In genomic region chr7:1458676-1459511, GRCh38 we compare ENCODE assay signal across 8 cellular contexts. TPM values are rescaled to one million over a fixed set of nuclear protein-coding genes. Genes with fewer than 3 reads are reported as not detected.
DNase-seq lines count a peak whose midpoint lies in the region; ATAC-seq and TF ChIP-seq lines count a peak whose summit lies in the region.

TSS of gene MICALL2 (minus strand) at chr7:1459470. CDS start at chr7:1459326, 144 bp downstream.

- ATAC-seq in CD8-positive, alpha-beta T cell: peak; percentile 14
- ATAC-seq in GM19035 (IDR thresholded peaks at IDR 0.05; ENCODE audit: unreplicated experiment): peak; percentile 35
- peak; percentile 20 for ATAC-seq in HG03439 (IDR thresholded peaks at IDR 0.05; ENCODE audit: unreplicated experiment)
- peak; percentile 27 for ATAC-seq in T-helper 17 cell
- ATAC-seq in left lobe of liver: no peak
- peak; percentile 4 for ATAC-seq in stimulated activated memory B cell treated with anti-CD40 and anti-IgM and Interleukin-4, amounts not matched to agents 10 μg/mL and 1 μg/mL and 100 μg/mL, for 72 hours

- H3K4me1 ChIP-seq in CD8-positive, alpha-beta T cell (ENCODE audit: insufficient read depth, low read length): peaks cover 24% of the 10 kb centered on the region

- H3K27ac Mint-ChIP-seq in CD8-positive, alpha-beta T cell: peak within 1 kb of the TSS; percentile 4
- H3K27ac Mint-ChIP-seq in T-helper 17 cell: no peak within 1 kb of the TSS
- H3K27ac Mint-ChIP-seq in dendritic cell treated with granulocyte-macrophage colony-stimulating factor and Interleukin-4, amounts not matched to agents 40 ng/mL and 50 ng/mL, for 4 days: peak within 1 kb of the TSS; percentile 89
- H3K27ac Mint-ChIP-seq in stimulated activated memory B cell treated with anti-CD40 and anti-IgM and Interleukin-4, amounts not matched to agents 10 μg/mL and 1 μg/mL and 100 μg/mL, for 72 hours: no peak within 1 kb of the TSS

- H3K9me3 ChIP-seq in CD8-positive, alpha-beta T cell (ENCODE audit: low read length): no peaks in the 10 kb centered on the region
- H3K9me3 ChIP-seq in T-helper 17 cell (ENCODE audit: control insufficient read depth, low read length, poor library complexity, severe bottlenecking): no peaks in the 10 kb centered on the region

- no peaks in the 10 kb centered on the region for H3K27me3 ChIP-seq in CD8-positive, alpha-beta T cell (ENCODE audit: insufficient read depth, low read length)

- no peaks in the 10 kb centered on the region for H3K36me3 Mint-ChIP-seq in CD8-positive, alpha-beta T cell
- no peaks in the 10 kb centered on the region for H3K36me3 Mint-ChIP-seq in T-helper 17 cell (ENCODE audit: low read depth)
- H3K36me3 Mint-ChIP-seq in dendritic cell treated with granulocyte-macrophage colony-stimulating factor and Interleukin-4, amounts not matched to agents 40 ng/mL and 50 ng/mL, for 4 days (ENCODE audit: low read depth): peaks cover 7% of the 10 kb centered on the region
- H3K36me3 Mint-ChIP-seq in stimulated activated memory B cell treated with anti-CD40 and anti-IgM and Interleukin-4, amounts not matched to agents 10 μg/mL and 1 μg/mL and 100 μg/mL, for 72 hours: no peaks in the 10 kb centered on the region

- no peaks in the 10 kb centered on the region for H3K27me3 Mint-ChIP-seq in CD8-positive, alpha-beta T cell (ENCODE audit: low read depth)
- H3K27me3 Mint-ChIP-seq in T-helper 17 cell: no peaks in the 10 kb centered on the region
- H3K27me3 Mint-ChIP-seq in dendritic cell treated with granulocyte-macrophage colony-stimulating factor and Interleukin-4, amounts not matched to agents 40 ng/mL and 50 ng/mL, for 4 days: peaks cover 2% of the 10 kb centered on the region
- H3K27me3 Mint-ChIP-seq in stimulated activated memory B cell treated with anti-CD40 and anti-IgM and Interleukin-4, amounts not matched to agents 10 μg/mL and 1 μg/mL and 100 μg/mL, for 72 hours: peaks cover 6% of the 10 kb centered on the region

- no peaks in the 10 kb centered on the region for H3K36me3 ChIP-seq in CD8-positive, alpha-beta T cell (ENCODE audit: insufficient read depth, low read length)

- POLR2A ChIA-PET in CD8-positive, alpha-beta T cell (lab: Charles Lee): no interaction called here

- H3K9me3 Mint-ChIP-seq in CD8-positive, alpha-beta T cell: no peaks in the 10 kb centered on the region
- no peaks in the 10 kb centered on the region for H3K9me3 Mint-ChIP-seq in dendritic cell treated with granulocyte-macrophage colony-stimulating factor and Interleukin-4, amounts not matched to agents 40 ng/mL and 50 ng/mL, for 4 days
- no peaks in the 10 kb centered on the region for H3K9me3 Mint-ChIP-seq in stimulated activated memory B cell treated with anti-CD40 and anti-IgM and Interleukin-4, amounts not matched to agents 10 μg/mL and 1 μg/mL and 100 μg/mL, for 72 hours

- intact Hi-C loops in CD8-positive, alpha-beta T cell (cut with DNase I, micrococcal nuclease): loop anchor here (1.0 to 2.0 kb wide), 7 partner anchors 15 to 321 kb away; partner anchors contain the start of gene INTS1 (in 1 of the 2)
- intact Hi-C loops in dendritic cell treated with granulocyte-macrophage colony-stimulating factor and Interleukin-4, amounts not matched to agents 40 ng/mL and 50 ng/mL, for 4 days (cut with micrococcal nuclease): no loop called here

- H3K4me1 Mint-ChIP-seq in CD8-positive, alpha-beta T cell (ENCODE audit: low read depth): peaks cover 17% of the 10 kb centered on the region
- H3K4me1 Mint-ChIP-seq in T-helper 17 cell: peaks cover 18% of the 10 kb centered on the region
- peaks cover 69% of the 10 kb centered on the region for H3K4me1 Mint-ChIP-seq in dendritic cell treated with granulocyte-macrophage colony-stimulating factor and Interleukin-4, amounts not matched to agents 40 ng/mL and 50 ng/mL, for 4 days (ENCODE audit: low read depth)
- H3K4me1 Mint-ChIP-seq in stimulated activated memory B cell treated with anti-CD40 and anti-IgM and Interleukin-4, amounts not matched to agents 10 μg/mL and 1 μg/mL and 100 μg/mL, for 72 hours: peaks cover 23% of the 10 kb centered on the region

- DNase-seq in CD8-positive, alpha-beta T cell: peak in 2 of 7 experiments; percentile 14 to 30
- no peak for DNase-seq in T-helper 17 cell
- DNase-seq in left lobe of liver (ENCODE audit: low spot score): peak; percentile 69
- DNase-seq in NCI-H128 (lab: John Stamatoyannopoulos, UW; ENCODE audit: unreplicated experiment): no peak

- H3K4me3 Mint-ChIP-seq in CD8-positive, alpha-beta T cell: peak within 1 kb of the TSS; percentile 77
- H3K4me3 Mint-ChIP-seq in T-helper 17 cell: peak within 1 kb of the TSS; percentile 76
- H3K4me3 Mint-ChIP-seq in dendritic cell treated with granulocyte-macrophage colony-stimulating factor and Interleukin-4, amounts not matched to agents 40 ng/mL and 50 ng/mL, for 4 days: peak within 1 kb of the TSS; percentile 86
- peak within 1 kb of the TSS; percentile 82 for H3K4me3 Mint-ChIP-seq in stimulated activated memory B cell treated with anti-CD40 and anti-IgM and Interleukin-4, amounts not matched to agents 10 μg/mL and 1 μg/mL and 100 μg/mL, for 72 hours

- no peak for TF ChIP-seq CTCF in CD8-positive, alpha-beta T cell (IDR thresholded peaks at IDR 0.05)

- peak within 1 kb of the TSS; percentile 90 for H3K4me3 ChIP-seq in CD8-positive, alpha-beta T cell (ENCODE audit: low read depth, low read length)

- no peak within 1 kb of the TSS for H3K27ac ChIP-seq in CD8-positive, alpha-beta T cell (ENCODE audit: low read depth, low read length)

- CTCF ChIA-PET in CD8-positive, alpha-beta T cell (lab: Charles Lee): interaction anchor here (3.1 kb wide), 1 partner anchor 15 kb away, joined by 9 read pairs; no protein-coding TSS in a partner anchor

RNA-seq across cellular contexts. Expression of gene MICALL2, which starts in this region (rescaled TPM):
- total RNA-seq in CD8-positive, alpha-beta T cell: 1 to 10 TPM; 1.2 to 2.1 TPM
- 1 to 10 TPM; 3.2 to 3.4 TPM for total RNA-seq in T-helper 17 cell
- total RNA-seq in left lobe of liver: 18.0 TPM

Comparison
In these comparisons a context has a peak if more than half of its experiments do, and no peak if none do; other contexts are left out.
1. H3K27ac Mint-ChIP-seq: peak in CD8-positive, alpha-beta T cell (single experiment) and dendritic cell treated with granulocyte-macrophage colony-stimulating factor and Interleukin-4, amounts not matched to agents 40 ng/mL and 50 ng/mL, for 4 days (single experiment); none in T-helper 17 cell (single experiment) and stimulated activated memory B cell treated with anti-CD40 and anti-IgM and Interleukin-4, amounts not matched to agents 10 μg/mL and 1 μg/mL and 100 μg/mL, for 72 hours (single experiment).
2. Peak in every context shown above with its lines, with median percentiles within 50 percentile points of each other: H3K4me3 Mint-ChIP-seq.